ENCODE assay signal across 9 cellular contexts in the genomic region with DNA sequence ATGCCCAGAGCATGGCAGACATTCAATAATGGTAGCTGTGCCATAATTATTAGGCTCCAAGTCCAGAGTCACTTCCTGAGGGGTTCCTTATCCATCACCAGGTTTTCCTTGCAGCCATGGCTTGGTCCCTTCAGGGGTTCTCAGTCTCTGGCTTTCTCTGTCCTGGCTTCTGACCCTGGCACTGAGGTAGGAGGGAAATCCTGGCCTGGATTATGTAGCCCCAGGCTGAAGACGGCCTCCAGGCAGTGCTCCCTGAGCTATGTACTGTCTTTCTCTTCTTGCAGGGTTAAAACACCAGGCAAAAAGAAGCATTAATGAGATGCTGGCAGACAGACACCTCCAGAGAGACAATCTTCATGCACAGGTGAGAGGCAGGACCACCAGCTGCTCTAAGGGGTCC. TPM values are rescaled to one million over a fixed set of nuclear protein-coding genes. Genes with fewer than 3 reads are reported as not detected.
DNase-seq lines count a peak whose midpoint lies in the region; ATAC-seq, FAIRE-seq and TF ChIP-seq lines count a peak whose summit lies in the region.
"Had no signal": no experiment of that assay in that cellular context is flagged by ENCODE, and none has a peak within 500 bp of the region (broad histone marks: within the 10 kb centered on the region; RNA-seq: fewer than 3 reads in every experiment).

No MANE protein-coding gene starts in this region.

- H3K36me3 Mint-ChIP-seq in endothelial cell (ENCODE audit: low read depth, unreplicated experiment) (no peaks in the 10 kb centered on the region), neural progenitor cell (no peaks in the 10 kb centered on the region)

- no peak overlapping the region for H3K4me2 ChIP-seq in neural progenitor cell

- peak; percentile 64 for FAIRE-seq in RCC 7860 (lab: Jason Lieb, UNC)

- H3K27me3 Mint-ChIP-seq in endothelial cell (ENCODE audit: unreplicated experiment) (peaks cover 7% of the 10 kb centered on the region), neural progenitor cell (ENCODE audit: insufficient read depth, low read depth) (peaks cover 20% of the 10 kb centered on the region)

- H3K9ac ChIP-seq in neural progenitor cell: no peak overlapping the region
- H3K9ac ChIP-seq: BLaER1 treated with 17β-estradiol and CSF1 and Interleukin-3, amounts not matched to agents 10 nM and 100 nM had no signal

- no peaks in the 10 kb centered on the region for H3K27me3 ChIP-seq in neural progenitor cell
- H3K27me3 ChIP-seq: BLaER1 treated with 17β-estradiol and CSF1 and Interleukin-3, amounts not matched to agents 10 nM and 100 nM had no signal

- H3K36me3 ChIP-seq in neural progenitor cell: no peaks in the 10 kb centered on the region
- H3K36me3 ChIP-seq: BLaER1 treated with 17β-estradiol and CSF1 and Interleukin-3, amounts not matched to agents 10 nM and 100 nM had no signal

- no peaks in the 10 kb centered on the region for H3K79me2 ChIP-seq in neural progenitor cell (ENCODE audit: low read depth)

- H3K9me3 Mint-ChIP-seq in endothelial cell (ENCODE audit: unreplicated experiment) (no peaks in the 10 kb centered on the region), neural progenitor cell (no peaks in the 10 kb centered on the region)

- H3K9me3 ChIP-seq in neural progenitor cell (ENCODE audit: low read depth): no peaks in the 10 kb centered on the region
- H3K9me3 ChIP-seq: BLaER1 treated with 17β-estradiol and CSF1 and Interleukin-3, amounts not matched to agents 10 nM and 100 nM had no signal

- no peak for ATAC-seq in HG02678 (IDR thresholded peaks at IDR 0.05; ENCODE audit: unreplicated experiment)
- ATAC-seq in HG03108 (IDR thresholded peaks at IDR 0.05; ENCODE audit: unreplicated experiment): no peak

- H3F3A ChIP-seq in neural progenitor cell (ENCODE audit: low read depth): no peaks in the 10 kb centered on the region

- H3K4me1 Mint-ChIP-seq in endothelial cell (ENCODE audit: unreplicated experiment) (no peaks in the 10 kb centered on the region), neural progenitor cell (peaks cover 11% of the 10 kb centered on the region)

- TF ChIP-seq CTCF in endothelial cell (IDR thresholded peaks at IDR 0.05; ENCODE audit: unreplicated experiment) (no peak), neural progenitor cell (IDR thresholded peaks at IDR 0.05) (no peak)

- H2AFZ ChIP-seq in neural progenitor cell (replicated peaks): peak overlapping the region; percentile 38

- no peaks in the 10 kb centered on the region for H4K20me1 ChIP-seq in neural progenitor cell (ENCODE audit: low read depth)

- peaks cover 18% of the 10 kb centered on the region for H3K4me1 ChIP-seq in neural progenitor cell

- no peak overlapping the region for H3K4me3 ChIP-seq in neural progenitor cell
- H3K4me3 ChIP-seq: BLaER1 treated with 17β-estradiol and CSF1 and Interleukin-3, amounts not matched to agents 10 nM and 100 nM had no signal

- H3K27ac ChIP-seq in neural progenitor cell: no peak overlapping the region
- H3K27ac ChIP-seq: BLaER1 treated with 17β-estradiol and CSF1 and Interleukin-3, amounts not matched to agents 10 nM and 100 nM had no signal

- H3K4me3 Mint-ChIP-seq in endothelial cell (ENCODE audit: unreplicated experiment): no peak overlapping the region
- H3K4me3 Mint-ChIP-seq in neural progenitor cell: no peak overlapping the region

- DNase-seq in NK-92 treated with Interleukin-12 subunit alpha and Interleukin-12 subunit beta, amount 100 ng/mL, for 24 hours (lab: John Stamatoyannopoulos, UW): peak; percentile 14
- DNase-seq in NK-92 (lab: John Stamatoyannopoulos, UW; ENCODE audit: unreplicated experiment) (no peak), HuH-7.5 (ENCODE audit: low spot score) (peak; percentile 55), RCC 7860 (ENCODE audit: low spot score) (peak; percentile 84), endothelial cell (ENCODE audit: low spot score) (peak; percentile 69), neural progenitor cell (ENCODE audit: low spot score) (peak; percentile 93)

- no peak overlapping the region for H3K27ac Mint-ChIP-seq in endothelial cell (ENCODE audit: unreplicated experiment)
- H3K27ac Mint-ChIP-seq in neural progenitor cell: no peak overlapping the region

RNA-seq across cellular contexts. Expression of a gene that starts 9.5 kb away (rescaled TPM):
- total RNA-seq in endothelial cell (ENCODE audit: unreplicated experiment) (not detected), neural progenitor cell (ENCODE audit: low replicate concordance) (1.0 and 2.0 TPM in 2 replicates)

RNA-seq across cellular contexts. Expression of a gene that starts 34.5 kb away (rescaled TPM):
- total RNA-seq in endothelial cell (ENCODE audit: unreplicated experiment): 0.08 TPM
- 0.09 and 0.25 TPM in 2 replicates for total RNA-seq in neural progenitor cell (ENCODE audit: low replicate concordance)
